1 cellular context compared by ENCODE assay signal in genomic region chr19:18636183-18636968, GRCh38.
TF ChIP-seq lines count a peak whose summit lies in the region.

No MANE protein-coding gene starts in this region.

TF ChIP-seq in neural cell, 6 proteins besides CTCF, POLR2A, EP300 and RAD21 (continued from another document):
- TF ChIP-seq REST (IDR thresholded peaks at IDR 0.05; ENCODE audit: borderline replicate concordance) (no peak), EZH2 (IDR thresholded peaks at IDR 0.05; ENCODE audit: borderline replicate concordance, insufficient read depth, low read length, poor library complexity, severe bottlenecking) (no peak)
